Comparison of ENCODE assay signal across 27 cellular contexts in the genomic region with DNA sequence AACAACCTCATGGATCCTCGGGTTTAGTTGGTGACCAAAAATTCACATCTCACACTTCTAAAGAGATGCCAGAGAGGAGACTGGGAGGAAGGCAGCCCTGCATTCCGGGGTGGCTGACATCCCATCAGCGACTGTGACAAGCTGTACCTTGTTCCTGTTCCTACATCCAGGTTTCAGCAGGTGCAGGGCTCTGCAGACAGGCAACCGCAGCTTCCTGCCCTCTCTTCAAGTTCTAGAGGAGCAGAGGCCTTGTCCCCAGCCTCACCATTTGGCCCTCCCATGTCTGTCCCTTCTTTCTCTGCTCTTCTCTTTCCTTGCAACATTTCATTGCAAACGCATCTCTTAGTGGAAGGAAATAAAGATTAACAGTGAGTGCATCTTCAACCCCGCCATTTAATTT.
"Had no signal": no experiment of that assay in that cellular context is flagged by ENCODE, and none has a peak within 500 bp of the region (broad histone marks: within the 10 kb centered on the region; RNA-seq: fewer than 3 reads in every experiment).

No MANE protein-coding gene starts in this region.

- H3K36me3 ChIP-seq: brain microvascular endothelial cell, gastrocnemius medialis, heart left ventricle had no signal

- H3K9me3 Mint-ChIP-seq: activated CD4-positive, alpha-beta memory T cell treated with anti-CD3 and anti-CD28 coated beads, Interleukin-2, amount 10 ng/mL, durations not matched to agents 7 days and 5 days; activated naive CD8-positive, alpha-beta T cell treated with anti-CD3 and anti-CD28 coated beads, Interleukin-2, amount 10 ng/mL, durations not matched to agents 7 days and 5 days; activated T-cell treated with anti-CD3 and anti-CD28 coated beads, Interleukin-2, amount 50 U/mL, for 24 hours; endodermal cell had no signal

- ATAC-seq: activated naive CD4-positive, alpha-beta T cell treated with anti-CD3 and anti-CD28 coated beads, Interleukin-2, amount 50 U/mL, for 72 hours; activated T-cell treated with anti-CD3 and anti-CD28 coated beads, Interleukin-2, amount 50 U/mL, for 72 hours; esophagus mucosa; foreskin keratinocyte; gastrocnemius medialis; heart left ventricle had no signal

- DNase-seq: activated CD4-positive, alpha-beta memory T cell treated with anti-CD3 and anti-CD28 coated beads, Interleukin-2, amount 10 ng/mL, durations not matched to agents 7 days and 5 days; activated CD4-positive, alpha-beta T cell treated with anti-CD3 and anti-CD28 coated beads for 48 hours; activated CD4-positive, alpha-beta T cell treated with anti-CD3 and anti-CD28 coated beads, Interleukin-2, amount 50 U/mL, for 4 hours; activated CD8-positive, alpha-beta memory T cell treated with anti-CD3 and anti-CD28 coated beads, Interleukin-2, amount 50 U/mL, for 48 hours; activated gamma-delta T cell; activated naive CD4-positive, alpha-beta T cell; activated naive CD4-positive, alpha-beta T cell treated with anti-CD3 and anti-CD28 coated beads, Interleukin-2, amount 10 ng/mL, durations not matched to agents 7 days and 5 days; activated naive CD8-positive, alpha-beta T cell treated with anti-CD3 and anti-CD28 coated beads, Interleukin-2, amount 10 ng/mL, durations not matched to agents 7 days and 5 days; activated T-cell treated with anti-CD3 and anti-CD28 coated beads for 4 hours; activated T-cell treated with anti-CD3 and anti-CD28 coated beads, Interleukin-2, amount 50 U/mL, for 24 hours; activated T-cell treated with anti-CD3 and anti-CD28 coated beads, Interleukin-2, amount 50 U/mL, for 72 hours; amniotic stem cell; anterior cingulate cortex; brain microvascular endothelial cell; dorsolateral prefrontal cortex; effector memory CD4-positive, alpha-beta T cell; endodermal cell; foreskin keratinocyte; gastrocnemius medialis; glutamatergic neuron; heart left ventricle; T-helper 2 cell had no signal

- H3K4me3 ChIP-seq: coronary artery, dorsolateral prefrontal cortex, gastrocnemius medialis, heart left ventricle had no signal

- H3K36me3 Mint-ChIP-seq: activated naive CD4-positive, alpha-beta T cell treated with anti-CD3 and anti-CD28 coated beads, Interleukin-2, amount 10 ng/mL, durations not matched to agents 7 days and 5 days; activated naive CD4-positive, alpha-beta T cell treated with anti-CD3 and anti-CD28 coated beads, Interleukin-2, amount 50 U/mL, for 72 hours; activated naive CD8-positive, alpha-beta T cell treated with anti-CD3 and anti-CD28 coated beads, Interleukin-2, amount 10 ng/mL, durations not matched to agents 7 days and 5 days had no signal

- H3K4me1 Mint-ChIP-seq: activated CD4-positive, alpha-beta memory T cell treated with anti-CD3 and anti-CD28 coated beads, Interleukin-2, amount 10 ng/mL, durations not matched to agents 7 days and 5 days; activated naive CD4-positive, alpha-beta T cell treated with anti-CD3 and anti-CD28 coated beads, Interleukin-2, amount 10 ng/mL, durations not matched to agents 7 days and 5 days; activated naive CD8-positive, alpha-beta T cell treated with anti-CD3 and anti-CD28 coated beads, Interleukin-2, amount 10 ng/mL, durations not matched to agents 7 days and 5 days; central memory CD8-positive, alpha-beta T cell had no signal

- H3K27me3 ChIP-seq: brain microvascular endothelial cell, foreskin keratinocyte, gastrocnemius medialis, heart left ventricle had no signal

- H3K27me3 Mint-ChIP-seq: activated CD4-positive, alpha-beta memory T cell treated with anti-CD3 and anti-CD28 coated beads, Interleukin-2, amount 10 ng/mL, durations not matched to agents 7 days and 5 days; activated naive CD4-positive, alpha-beta T cell treated with anti-CD3 and anti-CD28 coated beads, Interleukin-2, amount 10 ng/mL, durations not matched to agents 7 days and 5 days; activated naive CD8-positive, alpha-beta T cell treated with anti-CD3 and anti-CD28 coated beads, Interleukin-2, amount 10 ng/mL, durations not matched to agents 7 days and 5 days; activated T-cell treated with anti-CD3 and anti-CD28 coated beads, Interleukin-2, amount 50 U/mL, for 24 hours; central memory CD8-positive, alpha-beta T cell; dendritic cell treated with granulocyte-macrophage colony-stimulating factor and Interleukin-4, amounts not matched to agents 40 ng/mL and 50 ng/mL, for 4 days had no signal

- H3K27ac ChIP-seq: brain microvascular endothelial cell, coronary artery, dorsolateral prefrontal cortex, foreskin keratinocyte, gastrocnemius medialis, heart left ventricle had no signal

- H3K9me3 ChIP-seq: gastrocnemius medialis had no signal

- H3K27ac Mint-ChIP-seq: activated CD4-positive, alpha-beta memory T cell treated with anti-CD3 and anti-CD28 coated beads, Interleukin-2, amount 10 ng/mL, durations not matched to agents 7 days and 5 days; activated naive CD4-positive, alpha-beta T cell treated with anti-CD3 and anti-CD28 coated beads, Interleukin-2, amount 10 ng/mL, durations not matched to agents 7 days and 5 days; activated naive CD4-positive, alpha-beta T cell treated with anti-CD3 and anti-CD28 coated beads, Interleukin-2, amount 50 U/mL, for 72 hours; activated naive CD8-positive, alpha-beta T cell treated with anti-CD3 and anti-CD28 coated beads, Interleukin-2, amount 10 ng/mL, durations not matched to agents 7 days and 5 days; activated T-cell treated with anti-CD3 and anti-CD28 coated beads, Interleukin-2, amount 50 U/mL, for 24 hours; activated T-cell treated with anti-CD3 and anti-CD28 coated beads, Interleukin-2, amount 50 U/mL, for 72 hours; dendritic cell treated with granulocyte-macrophage colony-stimulating factor and Interleukin-4, amounts not matched to agents 40 ng/mL and 50 ng/mL, for 4 days; endodermal cell had no signal

- H3K4me1 ChIP-seq: foreskin keratinocyte, gastrocnemius medialis had no signal

- H3K4me3 Mint-ChIP-seq: activated CD4-positive, alpha-beta memory T cell treated with anti-CD3 and anti-CD28 coated beads, Interleukin-2, amount 10 ng/mL, durations not matched to agents 7 days and 5 days; activated naive CD4-positive, alpha-beta T cell treated with anti-CD3 and anti-CD28 coated beads, Interleukin-2, amount 10 ng/mL, durations not matched to agents 7 days and 5 days; activated naive CD8-positive, alpha-beta T cell treated with anti-CD3 and anti-CD28 coated beads, Interleukin-2, amount 10 ng/mL, durations not matched to agents 7 days and 5 days; activated T-cell treated with anti-CD3 and anti-CD28 coated beads, Interleukin-2, amount 50 U/mL, for 24 hours; activated T-cell treated with anti-CD3 and anti-CD28 coated beads, Interleukin-2, amount 50 U/mL, for 72 hours; central memory CD8-positive, alpha-beta T cell; dendritic cell treated with granulocyte-macrophage colony-stimulating factor and Interleukin-4, amounts not matched to agents 40 ng/mL and 50 ng/mL, for 4 days; endodermal cell had no signal
